40 cellular contexts compared by ENCODE assay signal in genomic region chr19:16804176-16804575, GRCh38.
"Had no signal": no experiment of that assay in that cellular context is flagged by ENCODE, and none has a peak within 500 bp of the region (broad histone marks: within the 10 kb centered on the region; RNA-seq: fewer than 3 reads in every experiment).

No MANE protein-coding gene starts in this region.

- H3K27me3 Mint-ChIP-seq: activated naive CD4-positive, alpha-beta T cell treated with anti-CD3 and anti-CD28 coated beads, Interleukin-2, amount 50 U/mL, for 24 hours; activated naive CD8-positive, alpha-beta T cell; activated naive CD8-positive, alpha-beta T cell treated with anti-CD3 and anti-CD28 coated beads for 36 hours; activated naive CD8-positive, alpha-beta T cell treated with anti-CD3 and anti-CD28 coated beads, Interleukin-2, amount 10 ng/mL, durations not matched to agents 7 days and 5 days; activated naive CD8-positive, alpha-beta T cell treated with anti-CD3 and anti-CD28 coated beads, Interleukin-2, amount 50 U/mL, for 24 hours; activated T-cell treated with anti-CD3 and anti-CD28 coated beads, Interleukin-2, amount 50 U/mL, for 24 hours; activated T-helper 17 cell treated with anti-CD3 and anti-CD28 coated beads, Interleukin-2, amount 50 U/mL, for 72 hours; central memory CD8-positive, alpha-beta T cell had no signal

- H3K4me1 ChIP-seq: adrenal gland, ascending aorta, body of pancreas, breast epithelium had no signal

- H3K27me3 ChIP-seq: adrenal gland, ascending aorta, body of pancreas, brain microvascular endothelial cell, breast epithelium, cardiac muscle cell had no signal

- ATAC-seq: activated naive CD4-positive, alpha-beta T cell treated with anti-CD3 and anti-CD28 coated beads, Interleukin-2, amount 50 U/mL, for 72 hours; activated naive CD8-positive, alpha-beta T cell treated with anti-CD3 and anti-CD28 coated beads, Interleukin-2, amount 50 U/mL, for 24 hours; activated T-cell treated with anti-CD3 and anti-CD28 coated beads, Interleukin-2, amount 50 U/mL, for 4 hours; activated T-cell treated with anti-CD3 and anti-CD28 coated beads, Interleukin-2, amount 50 U/mL, for 72 hours; activated T-helper 17 cell treated with anti-CD3 and anti-CD28 coated beads, Interleukin-2, amount 50 U/mL, for 72 hours; body of pancreas had no signal

- H3K36me3 Mint-ChIP-seq: activated naive CD4-positive, alpha-beta T cell treated with anti-CD3 and anti-CD28 coated beads, Interleukin-2, amount 10 ng/mL, durations not matched to agents 7 days and 5 days; activated naive CD4-positive, alpha-beta T cell treated with anti-CD3 and anti-CD28 coated beads, Interleukin-2, amount 50 U/mL, for 24 hours; activated naive CD4-positive, alpha-beta T cell treated with anti-CD3 and anti-CD28 coated beads, Interleukin-2, amount 50 U/mL, for 72 hours; activated naive CD8-positive, alpha-beta T cell; activated naive CD8-positive, alpha-beta T cell treated with anti-CD3 and anti-CD28 coated beads for 36 hours; activated naive CD8-positive, alpha-beta T cell treated with anti-CD3 and anti-CD28 coated beads, Interleukin-2, amount 10 ng/mL, durations not matched to agents 7 days and 5 days; brain had no signal

- H3K9me3 ChIP-seq: adrenal gland, ascending aorta, body of pancreas, breast epithelium had no signal

- H3K4me3 Mint-ChIP-seq: activated naive CD4-positive, alpha-beta T cell treated with anti-CD3 and anti-CD28 coated beads for 36 hours; activated naive CD4-positive, alpha-beta T cell treated with anti-CD3 and anti-CD28 coated beads, Interleukin-2, amount 10 ng/mL, durations not matched to agents 7 days and 5 days; activated naive CD4-positive, alpha-beta T cell treated with anti-CD3 and anti-CD28 coated beads, Interleukin-2, amount 50 U/mL, for 24 hours; activated naive CD8-positive, alpha-beta T cell; activated naive CD8-positive, alpha-beta T cell treated with anti-CD3 and anti-CD28 coated beads for 36 hours; activated naive CD8-positive, alpha-beta T cell treated with anti-CD3 and anti-CD28 coated beads, Interleukin-2, amount 10 ng/mL, durations not matched to agents 7 days and 5 days; activated naive CD8-positive, alpha-beta T cell treated with anti-CD3 and anti-CD28 coated beads, Interleukin-2, amount 50 U/mL, for 24 hours; activated T-cell treated with anti-CD3 and anti-CD28 coated beads, Interleukin-2, amount 50 U/mL, for 24 hours; activated T-cell treated with anti-CD3 and anti-CD28 coated beads, Interleukin-2, amount 50 U/mL, for 4 hours; activated T-cell treated with anti-CD3 and anti-CD28 coated beads, Interleukin-2, amount 50 U/mL, for 72 hours; activated T-helper 1 cell treated with anti-CD3 and anti-CD28 coated beads, Interleukin-12 subunit alpha, Interleukin-12 subunit beta, Interleukin-2, Interleukin-4 antibody, amounts not matched to agents 30 ng/mL and 10 ng/mL and 1 ng/mL, durations not matched to agents 14 hours and 24 hours and 36 hours; activated T-helper 17 cell treated with anti-CD3 and anti-CD28 coated beads, Interleukin-2, amount 50 U/mL, for 72 hours; brain; central memory CD8-positive, alpha-beta T cell had no signal

- H3K4me3 ChIP-seq: adrenal gland, ascending aorta, body of pancreas, breast epithelium, cardiac muscle cell had no signal

- H3K27ac ChIP-seq: adrenal gland, ascending aorta, body of pancreas, brain microvascular endothelial cell, breast epithelium, cardiac muscle cell had no signal

- DNase-seq: activated effector memory CD4-positive, alpha-beta T cell treated with anti-CD3 and anti-CD28 coated beads, Interleukin-2, amount 50 U/mL, for 16 hours; activated effector memory CD4-positive, alpha-beta T cell treated with Interleukin-2 at 50 U/mL for 16 hours; activated gamma-delta T cell; activated gamma-delta T cell treated with Interleukin-2 at 50 U/mL for 16 hours; activated naive CD4-positive, alpha-beta T cell; activated naive CD4-positive, alpha-beta T cell treated with anti-CD3 and anti-CD28 coated beads for 36 hours; activated naive CD4-positive, alpha-beta T cell treated with anti-CD3 and anti-CD28 coated beads, Interleukin-2, amount 10 ng/mL, durations not matched to agents 7 days and 5 days; activated naive CD4-positive, alpha-beta T cell treated with anti-CD3 and anti-CD28 coated beads, Interleukin-2, amount 50 U/mL, for 16 hours; activated naive CD4-positive, alpha-beta T cell treated with Interleukin-2 at 50 U/mL for 16 hours; activated naive CD8-positive, alpha-beta T cell treated with anti-CD3 and anti-CD28 coated beads for 36 hours; activated naive CD8-positive, alpha-beta T cell treated with anti-CD3 and anti-CD28 coated beads, Interleukin-2, amount 10 ng/mL, durations not matched to agents 7 days and 5 days; activated naive CD8-positive, alpha-beta T cell treated with anti-CD3 and anti-CD28 coated beads, Interleukin-2, amount 50 U/mL, for 24 hours; activated T-cell treated with anti-CD3 and anti-CD28 coated beads, Interleukin-2, amount 50 U/mL, for 1 hour; activated T-cell treated with anti-CD3 and anti-CD28 coated beads, Interleukin-2, amount 50 U/mL, for 24 hours; activated T-cell treated with anti-CD3 and anti-CD28 coated beads, Interleukin-2, amount 50 U/mL, for 4 hours; activated T-cell treated with anti-CD3 and anti-CD28 coated beads, Interleukin-2, amount 50 U/mL, for 48 hours; activated T-cell treated with anti-CD3 and anti-CD28 coated beads, Interleukin-2, amount 50 U/mL, for 72 hours; adrenal gland; amniotic stem cell; amygdala; anterior cingulate cortex; aorta; body of pancreas; brain microvascular endothelial cell; caudate nucleus; central memory CD4-positive, alpha-beta T cell; cerebellar nuclear complex had no signal

- H3K9me3 Mint-ChIP-seq: activated naive CD4-positive, alpha-beta T cell treated with anti-CD3 and anti-CD28 coated beads for 36 hours; activated naive CD4-positive, alpha-beta T cell treated with anti-CD3 and anti-CD28 coated beads, Interleukin-2, amount 10 ng/mL, durations not matched to agents 7 days and 5 days; activated naive CD4-positive, alpha-beta T cell treated with anti-CD3 and anti-CD28 coated beads, Interleukin-2, amount 50 U/mL, for 24 hours; activated naive CD4-positive, alpha-beta T cell treated with anti-CD3 and anti-CD28 coated beads, Interleukin-2, amount 50 U/mL, for 72 hours; activated naive CD8-positive, alpha-beta T cell treated with anti-CD3 and anti-CD28 coated beads for 36 hours; activated naive CD8-positive, alpha-beta T cell treated with anti-CD3 and anti-CD28 coated beads, Interleukin-2, amount 10 ng/mL, durations not matched to agents 7 days and 5 days; activated naive CD8-positive, alpha-beta T cell treated with anti-CD3 and anti-CD28 coated beads, Interleukin-2, amount 50 U/mL, for 24 hours; activated T-cell treated with anti-CD3 and anti-CD28 coated beads, Interleukin-2, amount 50 U/mL, for 24 hours; activated T-cell treated with anti-CD3 and anti-CD28 coated beads, Interleukin-2, amount 50 U/mL, for 4 hours; activated T-cell treated with anti-CD3 and anti-CD28 coated beads, Interleukin-2, amount 50 U/mL, for 72 hours; activated T-helper 1 cell treated with anti-CD3 and anti-CD28 coated beads, Interleukin-12 subunit alpha, Interleukin-12 subunit beta, Interleukin-2, Interleukin-4 antibody, amounts not matched to agents 30 ng/mL and 10 ng/mL and 1 ng/mL, durations not matched to agents 14 hours and 24 hours and 36 hours; activated T-helper 17 cell treated with anti-CD3 and anti-CD28 coated beads, Interleukin-2, amount 50 U/mL, for 72 hours; activated T-helper 2 cell treated with anti-CD3 and anti-CD28 coated beads, Interferon-gamma antibody, Interleukin-2, Interleukin-4, amounts not matched to agents 10 μg/mL and 5 μg/mL and 100 μg/mL, durations not matched to agents 14 hours and 24 hours and 36 hours; central memory CD8-positive, alpha-beta T cell had no signal

- H3K27ac Mint-ChIP-seq: activated naive CD4-positive, alpha-beta T cell treated with anti-CD3 and anti-CD28 coated beads for 36 hours; activated naive CD4-positive, alpha-beta T cell treated with anti-CD3 and anti-CD28 coated beads, Interleukin-2, amount 10 ng/mL, durations not matched to agents 7 days and 5 days; activated naive CD4-positive, alpha-beta T cell treated with anti-CD3 and anti-CD28 coated beads, Interleukin-2, amount 50 U/mL, for 24 hours; activated naive CD4-positive, alpha-beta T cell treated with anti-CD3 and anti-CD28 coated beads, Interleukin-2, amount 50 U/mL, for 72 hours; activated naive CD8-positive, alpha-beta T cell; activated naive CD8-positive, alpha-beta T cell treated with anti-CD3 and anti-CD28 coated beads for 36 hours; activated naive CD8-positive, alpha-beta T cell treated with anti-CD3 and anti-CD28 coated beads, Interleukin-2, amount 10 ng/mL, durations not matched to agents 7 days and 5 days; activated naive CD8-positive, alpha-beta T cell treated with anti-CD3 and anti-CD28 coated beads, Interleukin-2, amount 50 U/mL, for 24 hours; activated T-cell treated with anti-CD3 and anti-CD28 coated beads, Interleukin-2, amount 50 U/mL, for 24 hours; activated T-cell treated with anti-CD3 and anti-CD28 coated beads, Interleukin-2, amount 50 U/mL, for 72 hours; activated T-helper 1 cell treated with anti-CD3 and anti-CD28 coated beads, Interleukin-12 subunit alpha, Interleukin-12 subunit beta, Interleukin-2, Interleukin-4 antibody, amounts not matched to agents 30 ng/mL and 10 ng/mL and 1 ng/mL, durations not matched to agents 14 hours and 24 hours and 36 hours; activated T-helper 17 cell treated with anti-CD3 and anti-CD28 coated beads, Interleukin-2, amount 50 U/mL, for 72 hours; activated T-helper 2 cell treated with anti-CD3 and anti-CD28 coated beads, Interferon-gamma antibody, Interleukin-2, Interleukin-4, amounts not matched to agents 10 μg/mL and 5 μg/mL and 100 μg/mL, durations not matched to agents 14 hours and 24 hours and 36 hours; brain had no signal

- FAIRE-seq: astrocyte, bronchial epithelial cell had no signal

- H3K36me3 ChIP-seq: adrenal gland, ascending aorta, brain microvascular endothelial cell, breast epithelium, cardiac muscle cell had no signal

- H3K4me1 Mint-ChIP-seq: activated naive CD4-positive, alpha-beta T cell treated with anti-CD3 and anti-CD28 coated beads, Interleukin-2, amount 10 ng/mL, durations not matched to agents 7 days and 5 days; activated naive CD4-positive, alpha-beta T cell treated with anti-CD3 and anti-CD28 coated beads, Interleukin-2, amount 50 U/mL, for 24 hours; activated naive CD8-positive, alpha-beta T cell treated with anti-CD3 and anti-CD28 coated beads for 36 hours; activated naive CD8-positive, alpha-beta T cell treated with anti-CD3 and anti-CD28 coated beads, Interleukin-2, amount 10 ng/mL, durations not matched to agents 7 days and 5 days; activated naive CD8-positive, alpha-beta T cell treated with anti-CD3 and anti-CD28 coated beads, Interleukin-2, amount 50 U/mL, for 24 hours; activated T-helper 17 cell treated with anti-CD3 and anti-CD28 coated beads, Interleukin-2, amount 50 U/mL, for 72 hours; brain; central memory CD8-positive, alpha-beta T cell had no signal
